Comparison of ENCODE assay signal across 8 cellular contexts in the genomic region with DNA sequence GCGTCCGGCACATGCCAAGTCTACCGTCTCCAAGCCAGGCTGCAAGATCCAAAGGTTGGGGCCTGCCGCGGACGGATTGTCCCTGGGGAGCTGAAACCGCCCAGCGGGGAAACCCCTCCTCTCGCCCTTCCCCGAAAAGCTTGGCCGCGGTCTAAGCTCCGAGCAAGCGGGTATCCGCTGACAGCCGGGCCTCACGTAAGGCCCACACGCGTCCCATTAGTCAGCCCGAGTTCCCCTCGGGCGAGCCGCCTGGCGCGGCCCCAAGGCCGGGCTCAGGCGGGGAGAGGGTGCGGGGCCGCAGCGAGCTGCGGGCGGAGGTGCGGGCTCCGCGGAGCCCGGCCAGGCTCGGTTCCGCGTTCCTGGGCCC. TPM values are rescaled to one million over a fixed set of nuclear protein-coding genes. Genes with fewer than 3 reads are reported as not detected.
DNase-seq lines count a peak whose midpoint lies in the region; ATAC-seq lines count a peak whose summit lies in the region.

No MANE protein-coding gene starts in this region.

- peak overlapping the region; percentile 90 for H3K4me2 ChIP-seq in skeletal muscle satellite cell (ENCODE audit: low read length)

- H3K36me3 ChIP-seq in skeletal muscle satellite cell (ENCODE audit: insufficient read depth, low read length): no peaks in the 10 kb centered on the region

- peaks cover 35% of the 10 kb centered on the region for H3K27me3 ChIP-seq in skeletal muscle satellite cell (ENCODE audit: control insufficient read depth, insufficient read depth, low read length)

- intact Hi-C loops in left ventricle myocardium superior (cut with micrococcal nuclease): no loop called here

- DNase-seq in activated CD4-positive, alpha-beta T cell treated with anti-CD3 and anti-CD28 coated beads for 48 hours: peak; percentile 34
- no peak for DNase-seq in activated CD4-positive, alpha-beta T cell treated with anti-CD3 and anti-CD28 coated beads, Interleukin-2, amount 50 U/mL, for 1 hour
- DNase-seq in activated CD4-positive, alpha-beta T cell treated with anti-CD3 and anti-CD28 coated beads, Interleukin-2, amount 50 U/mL, for 48 hours: peak; percentile 47 to 50
- peak; percentile 67 for DNase-seq in left ventricle myocardium superior
- DNase-seq in NCI-H1930 (lab: John Stamatoyannopoulos, UW): no peak
- DNase-seq in foreskin melanocyte: no peak

- ATAC-seq in HG03064 (IDR thresholded peaks at IDR 0.05; ENCODE audit: low read depth, unreplicated experiment) (peak; percentile 36), left ventricle myocardium superior (peak; percentile 2)

- H3K4me1 ChIP-seq in skeletal muscle satellite cell (ENCODE audit: control insufficient read depth, insufficient read depth, low read length): peaks cover 35% of the 10 kb centered on the region

- peak overlapping the region; percentile 66 for H3K4me3 ChIP-seq in skeletal muscle satellite cell (ENCODE audit: low read length)

- peak overlapping the region; percentile 66 for H3K9ac ChIP-seq in skeletal muscle satellite cell (ENCODE audit: low read depth, low read length)

- no peaks in the 10 kb centered on the region for H3K9me3 ChIP-seq in skeletal muscle satellite cell (replicated peaks; ENCODE audit: low read length)

RNA-seq across cellular contexts. Expression of gene BCOR, which starts 6.9 kb away (rescaled TPM):
- 16.4 TPM for total RNA-seq in left ventricle myocardium superior
- 5.6 and 7.0 TPM in 2 replicates for total RNA-seq in skeletal muscle satellite cell (2012; rRNA removed)

Comparison
In these comparisons a context has a peak if more than half of its experiments do, and no peak if none do; other contexts are left out.
1. DNase-seq: peak in activated CD4-positive, alpha-beta T cell treated with anti-CD3 and anti-CD28 coated beads for 48 hours (single experiment), activated CD4-positive, alpha-beta T cell treated with anti-CD3 and anti-CD28 coated beads, Interleukin-2, amount 50 U/mL, for 48 hours (2 of 2) and left ventricle myocardium superior (single experiment); none in activated CD4-positive, alpha-beta T cell treated with anti-CD3 and anti-CD28 coated beads, Interleukin-2, amount 50 U/mL, for 1 hour (single experiment), NCI-H1930 (0 of 2) and foreskin melanocyte (single experiment).